ENCODE assay signal across 21 cellular contexts in genomic region chr19:56964526-56964925, GRCh38.
DNase-seq lines count a peak whose midpoint lies in the region; ATAC-seq and TF ChIP-seq lines count a peak whose summit lies in the region.
"Had no signal": no experiment of that assay in that cellular context is flagged by ENCODE, and none has a peak within 500 bp of the region (broad histone marks: within the 10 kb centered on the region; RNA-seq: fewer than 3 reads in every experiment).

No MANE protein-coding gene starts in this region.

- H3K9me3 ChIP-seq in heart left ventricle (no peaks in the 10 kb centered on the region), stomach (peaks cover 0 to 54% (median 25%) of the 10 kb centered on the region in 4 donors)
- H3K9me3 ChIP-seq: BLaER1 treated with 17β-estradiol and CSF1 and Interleukin-3, amounts not matched to agents 10 nM and 100 nM had no signal

- H3K36me3 ChIP-seq in heart left ventricle (no peaks in the 10 kb centered on the region), stomach (no peaks in the 10 kb centered on the region)
- H3K36me3 ChIP-seq: BLaER1 treated with 17β-estradiol and CSF1 and Interleukin-3, amounts not matched to agents 10 nM and 100 nM had no signal

- no peaks in the 10 kb centered on the region for H3K4me1 ChIP-seq in heart left ventricle
- H3K4me1 ChIP-seq in stomach = peaks cover 0 to 5% (median 0%) of the 10 kb centered on the region in 4 donors
- H3K4me1 ChIP-seq: A549, Caco-2 had no signal

- WGBS in heart left ventricle, 4 donors = 80 to 84% (median 82%) methylated on average over 6 of the region's 6 CpGs
- 64 to 78% (median 72%) methylated on average over 6 of the region's 6 CpGs for WGBS in stomach, 5 donors

- no peak for TF ChIP-seq POLR2A in heart left ventricle (IDR thresholded peaks at IDR 0.05)
- no peak for TF ChIP-seq POLR2A in stomach (IDR thresholded peaks at IDR 0.05)

- H3K4me3 Mint-ChIP-seq in glutamatergic neuron (ENCODE audit: unreplicated experiment) = peak overlapping the region; percentile 16
- H3K4me3 Mint-ChIP-seq: B cell; CD4-positive, alpha-beta T cell; CD8-positive, alpha-beta T cell had no signal

- no peak overlapping the region for H3K4me3 ChIP-seq in heart left ventricle
- no peak overlapping the region for H3K4me3 ChIP-seq in stomach
- H3K4me3 ChIP-seq: A549; BLaER1 treated with 17β-estradiol and CSF1 and Interleukin-3, amounts not matched to agents 10 nM and 100 nM; GM12878 had no signal

- H3K9me3 Mint-ChIP-seq in glutamatergic neuron (ENCODE audit: unreplicated experiment) = peaks cover 11% of the 10 kb centered on the region

- H3K27ac Mint-ChIP-seq in glutamatergic neuron (ENCODE audit: unreplicated experiment) = no peak overlapping the region
- H3K27ac Mint-ChIP-seq: B cell; CD4-positive, alpha-beta T cell; CD8-positive, alpha-beta T cell had no signal

- peaks cover 0 to 17% (median 0%) of the 10 kb centered on the region in 9 donors for H3K27me3 ChIP-seq in heart left ventricle
- H3K27me3 ChIP-seq in stomach = peaks cover 0 to 8% (median 0%) of the 10 kb centered on the region in 3 donors
- H3K27me3 ChIP-seq: BLaER1 treated with 17β-estradiol and CSF1 and Interleukin-3, amounts not matched to agents 10 nM and 100 nM had no signal

- no peaks in the 10 kb centered on the region for H3K36me3 Mint-ChIP-seq in glutamatergic neuron (ENCODE audit: unreplicated experiment)
- H3K36me3 Mint-ChIP-seq: CD8-positive, alpha-beta T cell had no signal

- H3K27me3 Mint-ChIP-seq in glutamatergic neuron (ENCODE audit: unreplicated experiment) = peaks cover 2% of the 10 kb centered on the region
- H3K27me3 Mint-ChIP-seq: B cell had no signal

- peak; percentile 33 for DNase-seq in cardiac septum (ENCODE audit: low spot score)
- no peak for DNase-seq in heart left ventricle
- DNase-seq in Daoy (ENCODE audit: low read depth) = peak; percentile 14
- no peak for DNase-seq in glutamatergic neuron
- peak; percentile 49 for DNase-seq in retina
- no peak for DNase-seq in stomach
- DNase-seq: AML-193; Caco-2; Calu3; CD4-positive, alpha-beta T cell; CD8-positive, alpha-beta T cell; DMS79 treated with DMSO at 0.1 percent for 48 hours; EL; GDM1 had no signal

- no peak overlapping the region for H3K27ac ChIP-seq in heart left ventricle
- no peak overlapping the region for H3K27ac ChIP-seq in stomach
- H3K27ac ChIP-seq: 22Rv1; A549; BLaER1 treated with 17β-estradiol and CSF1 and Interleukin-3, amounts not matched to agents 10 nM and 100 nM; C4-2B had no signal

- H3K4me1 Mint-ChIP-seq in glutamatergic neuron (ENCODE audit: low read depth, unreplicated experiment) = peaks cover 3% of the 10 kb centered on the region
- H3K4me1 Mint-ChIP-seq: B cell had no signal

- TF ChIP-seq EP300 in stomach (IDR thresholded peaks at IDR 0.05) = no peak

- TF ChIP-seq CTCF in heart left ventricle (IDR thresholded peaks at IDR 0.05) (no peak), glutamatergic neuron (IDR thresholded peaks at IDR 0.05; ENCODE audit: partially characterized antibody, unreplicated experiment) (no peak), stomach (IDR thresholded peaks at IDR 0.05) (no peak)

- intact Hi-C loops in cardiac septum (cut with DNase I) = no loop called here
- intact Hi-C loops in heart left ventricle (cut with DNase I) = no loop called here
- intact Hi-C loops in stomach (cut with DNase I; ENCODE audit: low total_unique reads) = no loop called here

- ATAC-seq in heart left ventricle (no peak), HG02759 (IDR thresholded peaks at IDR 0.05; ENCODE audit: unreplicated experiment) (no peak)
- ATAC-seq: A549; CD8-positive, alpha-beta T cell; GM12878 had no signal

Comparison
In these comparisons a context has a peak if more than half of its experiments do, and no peak if none do; other contexts are left out.
1. DNase-seq: peak in cardiac septum (single experiment), Daoy (single experiment) and retina (single experiment); none in heart left ventricle (0 of 5), glutamatergic neuron (single experiment) and stomach (single experiment).